In the genomic region with DNA sequence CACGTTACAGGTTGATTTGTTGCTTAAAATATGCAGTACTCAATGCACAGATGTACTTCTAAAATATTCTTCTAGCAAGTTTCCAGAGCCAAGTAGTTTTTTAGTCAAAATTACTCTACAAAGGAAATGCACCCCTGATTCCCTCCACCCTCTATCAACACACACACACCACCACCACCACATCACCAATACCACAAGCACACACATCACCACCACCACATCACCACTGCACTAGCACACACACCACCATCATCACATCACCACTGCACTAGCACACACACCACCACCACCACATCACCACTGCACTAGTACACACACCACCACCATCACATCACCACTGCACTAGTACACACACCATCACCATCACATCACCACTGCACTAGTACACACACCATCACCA, we compare ENCODE assay signal across 14 cellular contexts.
DNase-seq lines count a peak whose midpoint lies in the region; ATAC-seq and TF ChIP-seq lines count a peak whose summit lies in the region.
"Had no signal": no experiment of that assay in that cellular context is flagged by ENCODE, and none has a peak within 500 bp of the region (broad histone marks: within the 10 kb centered on the region; RNA-seq: fewer than 3 reads in every experiment).

No MANE protein-coding gene starts in this region.

- H3K4me1 ChIP-seq in left ventricle myocardium inferior (peaks cover 9% of the 10 kb centered on the region), neuronal stem cell (ENCODE audit: control insufficient read depth in 2 of 2, insufficient read depth in 1 of 2, low read depth in 1 of 2, low read length in 2 of 2) (no peaks in the 10 kb centered on the region), uterus (no peaks in the 10 kb centered on the region)

- no peak overlapping the region for H2AK5ac ChIP-seq in neuronal stem cell (ENCODE audit: low read depth, low read length)

- no peak overlapping the region for H2AFZ ChIP-seq in neuronal stem cell (ENCODE audit: low read length)

- no peak overlapping the region for H3K14ac ChIP-seq in neuronal stem cell (ENCODE audit: low read length)

- no peak overlapping the region for H4K8ac ChIP-seq in neuronal stem cell (ENCODE audit: low read depth, low read length)

- WGBS in neuronal stem cell (ENCODE audit: extremely low coverage in 2 of 2, insufficient read length in 2 of 2, insufficient replicate concordance in 1 of 2), 2 donors, result no CpG with 5 or more reads among the region's 1 CpG

- no peaks in the 10 kb centered on the region for H3K27me3 ChIP-seq in left ventricle myocardium inferior (ENCODE audit: low read depth)
- peaks cover 0 to 4% (median 0%) of the 10 kb centered on the region in 3 experiments for H3K27me3 ChIP-seq in neuronal stem cell (ENCODE audit: control insufficient read depth in 3 of 3, insufficient read depth in 3 of 3, low read depth in 1 of 3, low read length in 3 of 3)
- H3K27me3 ChIP-seq in uterus, result no peaks in the 10 kb centered on the region

- no peak for DNase-seq in left ventricle myocardium inferior
- DNase-seq in cardiac septum (ENCODE audit: low spot score), result no peak
- peak; percentile 34 for DNase-seq in astrocyte of the cerebellum (ENCODE audit: low read depth)
- peak; percentile 4 for DNase-seq in fibroblast of mammary gland (ENCODE audit: low read depth)
- no peak for DNase-seq in neuronal stem cell (ENCODE audit: low spot score)
- DNase-seq in uterus, result no peak
- DNase-seq in activated gamma-delta T cell treated with Interleukin-2 at 50 U/mL for 16 hours, result no peak
- DNase-seq: CD8-positive, alpha-beta memory T cell; DMS53; GF-D8; HCEC 1CT; HFFc6 had no signal

- H3K23ac ChIP-seq in neuronal stem cell (ENCODE audit: low read depth, low read length, poor library complexity), result peak overlapping the region; percentile 48

- no peak overlapping the region for H2BK5ac ChIP-seq in neuronal stem cell (ENCODE audit: low read length)

- peak overlapping the region; percentile 52 for H2BK12ac ChIP-seq in neuronal stem cell (ENCODE audit: low read length)

- intact Hi-C loops in left ventricle myocardium inferior (cut with micrococcal nuclease), result no loop called here
- intact Hi-C loops in cardiac septum (cut with DNase I), result no loop called here
- intact Hi-C loops in uterus (cut with DNase I; ENCODE audit: low total_unique reads), result no loop called here

- no peak overlapping the region for H2BK15ac ChIP-seq in neuronal stem cell (ENCODE audit: low read length)

- H2BK120ac ChIP-seq in neuronal stem cell (ENCODE audit: low read depth, low read length), result no peak overlapping the region

- no peaks in the 10 kb centered on the region for H3K36me3 ChIP-seq in left ventricle myocardium inferior
- H3K36me3 ChIP-seq in neuronal stem cell (replicated peaks in 1 of 2; ENCODE audit: control insufficient read depth in 2 of 2, insufficient read depth in 2 of 2, low read length in 2 of 2), result no peaks in the 10 kb centered on the region
- H3K36me3 ChIP-seq in uterus, result no peaks in the 10 kb centered on the region

- H3K4me3 ChIP-seq in left ventricle myocardium inferior (no peak overlapping the region), astrocyte of the cerebellum (ENCODE audit: low read depth, low read length) (no peak overlapping the region), fibroblast of mammary gland (ENCODE audit: control insufficient read depth, low read depth, low read length) (no peak overlapping the region), neuronal stem cell (ENCODE audit: low read length in 2 of 2) (peak overlapping the region in 1 of 2 donors; percentile 70), uterus (no peak overlapping the region)

- TF ChIP-seq CTCF in left ventricle myocardium inferior (IDR thresholded peaks at IDR 0.05; ENCODE audit: borderline replicate concordance) (no peak), astrocyte of the cerebellum (IDR thresholded peaks at IDR 0.05; ENCODE audit: low read depth, low read length, missing control alignments) (no peak), fibroblast of mammary gland (conservative IDR thresholded peaks at IDR 0.05; ENCODE audit: control insufficient read depth, insufficient read depth, low read depth, low read length) (no peak), uterus (IDR thresholded peaks at IDR 0.05) (no peak)

- in situ Hi-C loops in astrocyte of the cerebellum (cut with HindIII; ENCODE audit: low sequenced_read_pairs), result no loop called here

- no peak overlapping the region for H3K18ac ChIP-seq in neuronal stem cell (ENCODE audit: low read length)

- TF ChIP-seq POLR2A in uterus (IDR thresholded peaks at IDR 0.05), result no peak

- no peaks in the 10 kb centered on the region for H3K9me3 ChIP-seq in left ventricle myocardium inferior (replicated peaks)
- no peaks in the 10 kb centered on the region for H3K9me3 ChIP-seq in neuronal stem cell (replicated peaks in 1 of 2; ENCODE audit: control insufficient read depth in 2 of 2, insufficient read depth in 1 of 2, low read depth in 1 of 2, low read length in 2 of 2)
- H3K9me3 ChIP-seq in uterus, result no peaks in the 10 kb centered on the region

- no peak overlapping the region for H4K91ac ChIP-seq in neuronal stem cell (ENCODE audit: low read depth, low read length, poor library complexity)

- no peak for ATAC-seq in HG03108 (IDR thresholded peaks at IDR 0.05; ENCODE audit: unreplicated experiment)

- H3K9ac ChIP-seq in neuronal stem cell (ENCODE audit: low read depth, low read length, poor library complexity), result no peak overlapping the region

- H3K4ac ChIP-seq in neuronal stem cell (ENCODE audit: low read length), result no peak overlapping the region

- no peaks in the 10 kb centered on the region for H3K79me1 ChIP-seq in neuronal stem cell (ENCODE audit: low read depth, low read length)

- no peak overlapping the region for H3K4me2 ChIP-seq in neuronal stem cell (ENCODE audit: insufficient read depth, low read length, poor library complexity, severe bottlenecking)

- H3K27ac ChIP-seq in left ventricle myocardium inferior (replicated peaks) (peak overlapping the region; percentile 66), neuronal stem cell (replicated peaks; ENCODE audit: low read length) (no peak overlapping the region), uterus (no peak overlapping the region)
- H3K27ac ChIP-seq: 22Rv1 had no signal

Comparison
In these comparisons a context has a peak if more than half of its experiments do, and no peak if none do; other contexts are left out.
1. DNase-seq: peak in astrocyte of the cerebellum (single experiment) and fibroblast of mammary gland (single experiment); none in left ventricle myocardium inferior (single experiment), cardiac septum (single experiment), neuronal stem cell (single experiment), uterus (0 of 2) and activated gamma-delta T cell treated with Interleukin-2 at 50 U/mL for 16 hours (single experiment).